ENCODE assay signal across 1 cellular context in the genomic region with DNA sequence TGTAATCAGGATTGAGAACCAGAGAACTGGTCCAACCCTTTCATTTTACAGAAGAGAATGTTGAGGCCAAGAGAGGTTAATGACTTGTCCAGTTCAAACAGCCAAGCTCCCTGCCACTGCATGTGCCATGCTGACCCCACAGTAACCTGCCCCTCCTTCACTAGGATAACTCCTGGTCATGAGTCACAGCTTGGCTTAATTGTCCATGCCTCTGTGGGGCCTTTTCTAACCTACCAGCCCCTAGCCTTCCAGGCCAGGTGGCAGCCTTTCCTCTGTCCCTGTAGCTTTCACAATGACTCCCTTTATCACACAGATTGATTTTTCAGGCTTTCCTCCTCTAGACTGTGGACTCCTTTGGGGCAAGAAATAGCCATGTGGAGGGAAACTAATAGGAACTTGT.
TF ChIP-seq lines count a peak whose summit lies in the region.

No MANE protein-coding gene starts in this region.

TF ChIP-seq in H1, 55 proteins besides CTCF, POLR2A, EP300 and RAD21:
- TF ChIP-seq HDAC6 (IDR thresholded peaks at IDR 0.05; ENCODE audit: low read depth, low read length) (no peak), SP1 (IDR thresholded peaks at IDR 0.05; ENCODE audit: low read depth, low read length) (no peak), SUZ12 (IDR thresholded peaks at IDR 0.05; ENCODE audit: low read length) (no peak), JUN (IDR thresholded peaks at IDR 0.05; ENCODE audit: low read depth, low read length) (no peak), POLR2AphosphoS5 (IDR thresholded peaks at IDR 0.05; ENCODE audit: low read depth, low read length) (no peak), CBX8 (IDR thresholded peaks at IDR 0.05; ENCODE audit: borderline replicate concordance, low read depth, low read length) (no peak), KDM5A (IDR thresholded peaks at IDR 0.05; ENCODE audit: low read length) (no peak), CHD2 (IDR thresholded peaks at IDR 0.05; ENCODE audit: low read length) (no peak), HDAC2 (IDR thresholded peaks at IDR 0.05; ENCODE audit: borderline replicate concordance in 1 of 2, low read depth in 2 of 2, low read length in 2 of 2) (no peak), SAP30 (IDR thresholded peaks at IDR 0.05; ENCODE audit: insufficient read depth, insufficient replicate concordance, low read length) (no peak), SRF (IDR thresholded peaks at IDR 0.05; ENCODE audit: low read depth, low read length) (no peak)
- TF ChIP-seq, protein P1, sequence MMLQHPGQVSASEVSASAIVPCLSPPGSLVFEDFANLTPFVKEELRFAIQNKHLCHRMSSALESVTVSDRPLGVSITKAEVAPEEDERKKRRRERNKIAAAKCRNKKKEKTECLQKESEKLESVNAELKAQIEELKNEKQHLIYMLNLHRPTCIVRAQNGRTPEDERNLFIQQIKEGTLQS (IDR thresholded peaks at IDR 0.05; ENCODE audit: insufficient read depth, low read depth, low read length), result no peak
TF ChIP-seq in H1: peak in this region for 0.
